8 cellular contexts compared by ENCODE assay signal in the genomic region with DNA sequence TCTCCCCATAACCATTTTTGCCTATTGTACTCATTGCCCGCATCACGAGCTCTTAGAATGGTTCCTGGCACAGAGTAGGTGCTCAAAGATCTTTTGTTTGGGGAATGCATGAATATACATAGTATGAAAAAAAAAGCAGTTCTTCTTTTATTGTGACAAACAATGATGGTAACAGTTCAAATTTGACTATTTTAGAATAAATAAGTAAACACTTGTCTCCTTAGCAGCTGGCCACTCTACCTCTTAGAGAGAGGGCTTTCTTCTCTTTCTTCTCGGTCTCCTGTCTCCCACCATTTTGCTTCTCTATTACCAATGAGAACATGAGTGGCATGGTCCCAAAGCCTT. TPM values are rescaled to one million over a fixed set of nuclear protein-coding genes. Genes with fewer than 3 reads are reported as not detected.
DNase-seq lines count a peak whose midpoint lies in the region; ATAC-seq and TF ChIP-seq lines count a peak whose summit lies in the region.

No MANE protein-coding gene starts in this region.

- peak; percentile 0 for ATAC-seq in HG03045 (IDR thresholded peaks at IDR 0.05; ENCODE audit: unreplicated experiment)
- ATAC-seq in lung (ENCODE audit: insufficient read depth, low FRiP score), result no peak
- ATAC-seq in upper lobe of right lung, result no peak

- H3K4me3 ChIP-seq in adipocyte (ENCODE audit: low read length) (peak overlapping the region; percentile 47), lung (peak overlapping the region; percentile 58), upper lobe of right lung (peak overlapping the region; percentile 66)

- H3K36me3 ChIP-seq in adipocyte (ENCODE audit: control insufficient read depth, insufficient read depth, low read length, severe bottlenecking) (no peaks in the 10 kb centered on the region), lung (ENCODE audit: control insufficient read depth in 2 of 2, insufficient read depth in 2 of 2, low read length in 2 of 2) (no peaks in the 10 kb centered on the region), upper lobe of right lung (no peaks in the 10 kb centered on the region)

- WGBS in lung, 2 donors, result 41 to 45% methylated on average over 3 of the region's 3 CpGs

- intact Hi-C loops in upper lobe of right lung (cut with DNase I), result no loop called here

- H3K4me1 ChIP-seq in adipocyte (ENCODE audit: control insufficient read depth, insufficient read depth, low read length) (peaks cover 6% of the 10 kb centered on the region), lung (ENCODE audit: control insufficient read depth in 2 of 2, insufficient read depth in 2 of 2, low read length in 2 of 2) (peaks cover 0 to 5% of the 10 kb centered on the region in 2 donors), upper lobe of right lung (peaks cover 7% of the 10 kb centered on the region)

- DNase-seq in NCI-H2227 treated with DMSO at 0.1 percent for 48 hours (lab: John Stamatoyannopoulos, UW), result peak; percentile 34
- no peak for DNase-seq in NCI-H2227 (lab: John Stamatoyannopoulos, UW; ENCODE audit: unreplicated experiment)
- DNase-seq in adipocyte (ENCODE audit: low read depth), result no peak
- DNase-seq in lung (ENCODE audit: low spot score), result no peak
- no peak for DNase-seq in upper lobe of right lung
- DNase-seq in NCI-H128 (lab: John Stamatoyannopoulos, UW; ENCODE audit: unreplicated experiment), result no peak
- DNase-seq in NCI-H774 (lab: John Stamatoyannopoulos, UW), result no peak

- no peak overlapping the region for H3K9ac ChIP-seq in adipocyte (ENCODE audit: low read length)

- H3K27me3 ChIP-seq in adipocyte (replicated peaks; ENCODE audit: control insufficient read depth, insufficient read depth, low read length) (peaks cover 38% of the 10 kb centered on the region), lung (ENCODE audit: control insufficient read depth, insufficient read depth) (no peaks in the 10 kb centered on the region), upper lobe of right lung (no peaks in the 10 kb centered on the region)

- H3K27ac ChIP-seq in lung (ENCODE audit: low read depth in 1 of 2, low read length in 1 of 2) (peak overlapping the region in 1 of 2 donors; percentile 88), upper lobe of right lung (peak overlapping the region; percentile 38)

- TF ChIP-seq CTCF in lung (IDR thresholded peaks at IDR 0.05; ENCODE audit: control extremely low read depth, extremely low read depth) (no peak), upper lobe of right lung (IDR thresholded peaks at IDR 0.05) (no peak)

- no peaks in the 10 kb centered on the region for H3K9me3 ChIP-seq in adipocyte (ENCODE audit: control insufficient read depth, low read length)
- no peaks in the 10 kb centered on the region for H3K9me3 ChIP-seq in lung (ENCODE audit: control insufficient read depth in 2 of 2, insufficient read depth in 1 of 2, low read length in 1 of 2)
- H3K9me3 ChIP-seq in upper lobe of right lung, result no peaks in the 10 kb centered on the region

RNA-seq across cellular contexts. Expression of a gene that starts 0.7 kb away (rescaled TPM):
- 10 to 100 TPM; 13.3 to 44.7 TPM for total RNA-seq in lung
- 10 to 100 TPM in 1 of 2 donors, 1 to 10 TPM in 1; 7.6 to 11.4 TPM for polyA plus RNA-seq in lung
- 16.4 TPM for total RNA-seq in upper lobe of right lung
